In the genomic region with DNA sequence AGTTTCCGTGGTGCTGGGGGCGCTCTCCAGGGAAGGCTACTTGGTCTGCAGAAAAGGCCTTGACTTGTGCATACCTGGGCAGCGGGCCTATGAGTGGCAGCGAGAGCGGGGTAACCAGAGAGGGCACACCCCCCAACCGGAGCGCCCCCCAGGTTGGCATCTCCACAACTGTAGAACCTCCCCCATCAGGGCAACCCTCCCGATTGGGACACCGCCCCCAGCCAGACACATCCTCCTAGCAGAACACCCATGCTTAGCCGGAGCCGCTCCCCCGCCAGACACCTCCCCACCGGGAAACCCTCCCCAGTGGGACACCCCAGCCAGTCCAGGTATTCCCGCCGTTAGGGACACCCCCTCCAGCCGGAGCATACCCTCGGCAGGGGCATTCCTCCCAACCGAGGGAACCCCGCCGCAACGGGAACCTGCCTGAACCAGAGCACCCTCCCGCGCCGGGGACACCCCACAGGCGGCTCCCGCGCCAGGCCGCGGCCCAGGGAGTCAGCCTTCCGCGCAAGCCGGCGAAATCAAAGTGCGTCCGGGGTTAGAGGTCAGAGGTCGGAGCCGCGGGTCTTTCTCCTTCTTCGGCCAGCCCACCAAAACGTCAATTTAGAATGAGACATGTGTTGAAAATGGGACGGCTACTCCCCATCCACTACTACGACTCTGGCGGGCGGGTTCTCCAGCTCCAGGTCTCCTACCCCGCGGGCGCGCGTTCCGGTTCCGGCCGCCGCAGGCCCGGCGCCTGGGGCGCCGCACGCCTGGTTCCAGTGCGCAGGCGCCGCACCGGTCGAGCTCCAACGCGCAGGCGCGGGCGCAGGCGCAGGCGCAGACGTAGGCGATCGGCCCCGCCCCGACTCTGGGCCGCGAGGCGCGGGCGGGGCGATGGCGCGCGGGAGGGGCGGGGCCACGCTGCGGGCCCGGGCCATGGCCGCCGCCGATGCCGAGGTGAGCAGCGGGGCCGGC, we compare ENCODE assay signal across 8 cellular contexts. TPM values are rescaled to one million over a fixed set of nuclear protein-coding genes. Genes with fewer than 3 reads are reported as not detected.
DNase-seq lines count a peak whose midpoint lies in the region; ATAC-seq and TF ChIP-seq lines count a peak whose summit lies in the region.

A gene (plus strand): TSS at position 901 of the 963 bp plus-strand sequence. CDS start 24 bp downstream, at position 925.

- TF ChIP-seq CTCF in CD4-positive, alpha-beta T cell (IDR thresholded peaks at IDR 0.05): no peak
- TF ChIP-seq CTCF in HL-60 (IDR thresholded peaks at IDR 0.05; ENCODE audit: insufficient read depth, low read length) (no peak), endodermal cell (conservative IDR thresholded peaks at IDR 0.05) (no peak), mesothelial cell of epicardium (IDR thresholded peaks at IDR 0.05; ENCODE audit: unreplicated experiment) (no peak)

- WGBS in endodermal cell (ENCODE audit: insufficient coverage in 1 of 2, insufficient read length in 1 of 2), 2 experiments: 0 to 2% methylated on average over 36 to 92 of the region's 94 CpGs

- peaks cover 25% of the 10 kb centered on the region for H3K36me3 Mint-ChIP-seq in CD4-positive, alpha-beta T cell (ENCODE audit: low read depth)
- H3K36me3 Mint-ChIP-seq in activated CD8-positive, alpha-beta memory T cell treated with anti-CD3 and anti-CD28 coated beads, Interleukin-2, amount 10 ng/mL, durations not matched to agents 7 days and 5 days: peaks cover 19% of the 10 kb centered on the region
- peaks cover 23% of the 10 kb centered on the region for H3K36me3 Mint-ChIP-seq in endodermal cell (ENCODE audit: low read depth)
- peaks cover 5% of the 10 kb centered on the region for H3K36me3 Mint-ChIP-seq in mesothelial cell of epicardium

- H3K27me3 ChIP-seq in CD4-positive, alpha-beta T cell (ENCODE audit: control insufficient read depth, insufficient read depth, low read length): no peaks in the 10 kb centered on the region
- H3K27me3 ChIP-seq in HL-60 (ENCODE audit: insufficient read depth, poor library complexity, severe bottlenecking) (no peaks in the 10 kb centered on the region), endodermal cell (ENCODE audit: control insufficient read depth, insufficient read depth, low read length, poor library complexity, severe bottlenecking) (no peaks in the 10 kb centered on the region)

- CTCF ChIA-PET in CD4-positive, alpha-beta T cell (lab: Charles Lee): no interaction called here
- CTCF ChIA-PET in activated CD8-positive, alpha-beta memory T cell treated with anti-CD3 and anti-CD28 coated beads, Interleukin-2, amount 10 ng/mL, durations not matched to agents 7 days and 5 days (lab: Charles Lee): interaction anchor here (0.6 to 2.2 kb wide), 7 partner anchors 10 to 67 kb away, joined by 3 to 15 read pairs (median 3); a partner anchor contains a TSS

- H3K9me3 Mint-ChIP-seq in CD4-positive, alpha-beta T cell: no peaks in the 10 kb centered on the region
- H3K9me3 Mint-ChIP-seq in activated CD8-positive, alpha-beta memory T cell treated with anti-CD3 and anti-CD28 coated beads, Interleukin-2, amount 10 ng/mL, durations not matched to agents 7 days and 5 days (ENCODE audit: low read depth): no peaks in the 10 kb centered on the region
- H3K9me3 Mint-ChIP-seq in endodermal cell (no peaks in the 10 kb centered on the region), mesothelial cell of epicardium (no peaks in the 10 kb centered on the region)

- no peaks in the 10 kb centered on the region for H3K9me3 ChIP-seq in CD4-positive, alpha-beta T cell (ENCODE audit: control insufficient read depth, low read length)
- no peaks in the 10 kb centered on the region for H3K9me3 ChIP-seq in endodermal cell (ENCODE audit: control insufficient read depth, low read length)

- peaks cover 42% of the 10 kb centered on the region for H3K4me1 Mint-ChIP-seq in CD4-positive, alpha-beta T cell (ENCODE audit: low read depth)
- H3K4me1 Mint-ChIP-seq in activated CD8-positive, alpha-beta memory T cell treated with anti-CD3 and anti-CD28 coated beads, Interleukin-2, amount 10 ng/mL, durations not matched to agents 7 days and 5 days: peaks cover 40% of the 10 kb centered on the region
- H3K4me1 Mint-ChIP-seq in endodermal cell: peaks cover 25% of the 10 kb centered on the region
- peaks cover 34% of the 10 kb centered on the region for H3K4me1 Mint-ChIP-seq in mesothelial cell of epicardium

- peak; percentile 75 to 94 (median 88) for DNase-seq in CD4-positive, alpha-beta T cell
- DNase-seq in HL-60 (ENCODE audit: low read depth in 1 of 2, low spot score in 1 of 2): peak; percentile 68 to 75
- peak; percentile 89 for DNase-seq in NOMO-1 treated with DMSO at 0.1 percent for 48 hours (lab: John Stamatoyannopoulos, UW; ENCODE audit: unreplicated experiment)
- DNase-seq in activated CD8-positive, alpha-beta memory T cell treated with anti-CD3 and anti-CD28 coated beads, Interleukin-2, amount 10 ng/mL, durations not matched to agents 7 days and 5 days: peak; percentile 91
- DNase-seq in endodermal cell: peak; percentile 94
- DNase-seq in mesothelial cell of epicardium (ENCODE audit: low spot score in 2 of 2, unreplicated experiment in 2 of 2): peak; percentile 88 to 97
- peak; percentile 70 to 84 for DNase-seq in stimulated activated CD8-positive, alpha-beta memory T cell treated with anti-CD3 and anti-CD28 coated beads, Interleukin-15, amount 100 ng/mL, for 4 hours (ENCODE audit: low read depth in 2 of 2)

- H3K36me3 ChIP-seq in endodermal cell (ENCODE audit: control insufficient read depth, insufficient read depth, low read length): peaks cover 45% of the 10 kb centered on the region

- H3K4me3 ChIP-seq in HL-60 (replicated peaks; ENCODE audit: insufficient read depth, low read length) (peak within 1 kb of the TSS; percentile 84), endodermal cell (ENCODE audit: low read length) (peak within 1 kb of the TSS; percentile 98)

- POLR2A ChIA-PET in CD4-positive, alpha-beta T cell (lab: Charles Lee): interaction anchor here (0.7 to 2.5 kb wide), 9 partner anchors 10 to 159 kb away, joined by 3 to 21 read pairs (median 4); a partner anchor contains a TSS

- H3K9ac ChIP-seq in endodermal cell (ENCODE audit: extremely low read depth, low read length, poor library complexity, severe bottlenecking): peak within 1 kb of the TSS; percentile 83

- H3K27ac ChIP-seq in CD4-positive, alpha-beta T cell (ENCODE audit: low read depth, low read length): peak within 1 kb of the TSS; percentile 90
- H3K27ac ChIP-seq in HL-60 (replicated peaks) (peak within 1 kb of the TSS; percentile 94), endodermal cell (ENCODE audit: low read depth, low read length) (peak within 1 kb of the TSS; percentile 81)

- peaks cover 8% of the 10 kb centered on the region for H3K4me1 ChIP-seq in endodermal cell (ENCODE audit: control insufficient read depth, insufficient read depth, low read length)

- H3K4me3 Mint-ChIP-seq in CD4-positive, alpha-beta T cell: peak within 1 kb of the TSS; percentile 95
- peak within 1 kb of the TSS; percentile 84 for H3K4me3 Mint-ChIP-seq in activated CD8-positive, alpha-beta memory T cell treated with anti-CD3 and anti-CD28 coated beads, Interleukin-2, amount 10 ng/mL, durations not matched to agents 7 days and 5 days
- H3K4me3 Mint-ChIP-seq in endodermal cell (peak within 1 kb of the TSS; percentile 85), mesothelial cell of epicardium (peak within 1 kb of the TSS; percentile 86)

- intact Hi-C loops in CD4-positive, alpha-beta T cell (cut with DNase I, micrococcal nuclease): loop anchor here (1.0 to 10.0 kb wide), 5 partner anchors 13 to 1654 kb away; a partner anchor contains a TSS

- H3K27ac Mint-ChIP-seq in CD4-positive, alpha-beta T cell: peak within 1 kb of the TSS; percentile 93
- peak within 1 kb of the TSS; percentile 89 for H3K27ac Mint-ChIP-seq in activated CD8-positive, alpha-beta memory T cell treated with anti-CD3 and anti-CD28 coated beads, Interleukin-2, amount 10 ng/mL, durations not matched to agents 7 days and 5 days
- peak within 1 kb of the TSS; percentile 89 for H3K27ac Mint-ChIP-seq in endodermal cell
- peak within 1 kb of the TSS; percentile 93 for H3K27ac Mint-ChIP-seq in mesothelial cell of epicardium

- ATAC-seq in CD4-positive, alpha-beta T cell (ENCODE audit: poor library complexity): peak; percentile 82
- peak; percentile 65 for ATAC-seq in GM19452 (IDR thresholded peaks at IDR 0.05; ENCODE audit: unreplicated experiment)
- peak; percentile 88 for ATAC-seq in activated CD8-positive, alpha-beta memory T cell treated with anti-CD3 and anti-CD28 coated beads, Interleukin-2, amount 10 ng/mL, durations not matched to agents 7 days and 5 days

- H3K27me3 Mint-ChIP-seq in CD4-positive, alpha-beta T cell: no peaks in the 10 kb centered on the region
- H3K27me3 Mint-ChIP-seq in activated CD8-positive, alpha-beta memory T cell treated with anti-CD3 and anti-CD28 coated beads, Interleukin-2, amount 10 ng/mL, durations not matched to agents 7 days and 5 days: no peaks in the 10 kb centered on the region
- H3K27me3 Mint-ChIP-seq in endodermal cell (ENCODE audit: insufficient read depth): no peaks in the 10 kb centered on the region
- no peaks in the 10 kb centered on the region for H3K27me3 Mint-ChIP-seq in mesothelial cell of epicardium (ENCODE audit: low read depth)

RNA-seq across cellular contexts. Expression of the gene that starts here (rescaled TPM):
- total RNA-seq in CD4-positive, alpha-beta T cell: 10 to 100 TPM; 80.6 to 87.8 TPM
- 100 to 1,000 TPM in 1 of 2 experiments, 10 to 100 TPM in 1; 99.9 to 130 TPM for total RNA-seq in activated CD8-positive, alpha-beta memory T cell treated with anti-CD3 and anti-CD28 coated beads, Interleukin-2, amount 10 ng/mL, durations not matched to agents 7 days and 5 days
- total RNA-seq in endodermal cell: 100 to 1,000 TPM; 137 to 139 TPM
- 71.8 TPM for polyA plus RNA-seq in endodermal cell (2013, experiment 1 of 2)
- 66.9 TPM for polyA plus RNA-seq in endodermal cell (2013, experiment 2 of 2)
- total RNA-seq in mesothelial cell of epicardium: 133 to 147 TPM (median 136 TPM) in 3 replicates

Comparison
In these comparisons a context has a peak if more than half of its experiments do, and no peak if none do; other contexts are left out.
1. Peak in every context shown above with its lines: DNase-seq, ATAC-seq, H3K4me3 ChIP-seq and H3K27ac ChIP-seq.